33 cellular contexts compared by ENCODE assay signal in the genomic region with DNA sequence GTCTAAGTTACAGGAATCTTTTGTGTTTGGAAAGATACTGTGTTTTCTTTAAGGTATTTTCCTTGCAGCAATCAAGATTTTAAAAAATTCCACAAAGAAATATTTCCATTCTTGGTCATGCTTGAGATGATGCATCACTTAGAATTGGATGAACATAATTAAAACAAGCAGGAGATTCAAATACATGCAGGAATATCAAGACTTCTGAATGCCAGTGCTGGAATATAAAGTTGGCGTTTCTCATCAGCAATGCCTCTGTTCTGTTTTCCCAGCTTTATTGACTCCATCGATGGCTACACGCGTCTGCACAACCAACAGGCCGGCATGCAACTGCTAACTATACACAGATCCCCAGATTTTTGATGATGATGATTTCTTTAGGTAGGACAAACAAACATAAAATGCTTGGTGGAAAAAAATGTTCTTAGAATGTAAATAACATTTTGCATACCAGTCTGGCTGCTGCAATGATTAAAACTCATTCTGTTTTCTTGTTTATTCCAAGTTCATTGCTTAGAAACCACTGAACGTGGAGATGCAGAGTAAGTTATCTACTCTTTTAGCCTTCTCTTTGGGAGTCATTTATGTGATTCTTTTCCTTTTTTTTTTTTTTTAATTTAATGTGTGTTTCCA.
DNase-seq lines count a peak whose midpoint lies in the region; ATAC-seq, FAIRE-seq and TF ChIP-seq lines count a peak whose summit lies in the region.
"Had no signal": no experiment of that assay in that cellular context is flagged by ENCODE, and none has a peak within 500 bp of the region (broad histone marks: within the 10 kb centered on the region; RNA-seq: fewer than 3 reads in every experiment).

No MANE protein-coding gene starts in this region.

- no peaks in the 10 kb centered on the region for H3K27me3 ChIP-seq in astrocyte (ENCODE audit: insufficient read depth, low read length)
- H3K27me3 ChIP-seq: cardiac muscle cell, esophagus muscularis mucosa, upper lobe of right lung had no signal

- H3K4me1 ChIP-seq in astrocyte (ENCODE audit: insufficient read depth, low read length), result peaks cover 12% of the 10 kb centered on the region

- H3K9me3 Mint-ChIP-seq in astrocyte (ENCODE audit: unreplicated experiment), result no peaks in the 10 kb centered on the region
- H3K9me3 Mint-ChIP-seq: activated naive CD4-positive, alpha-beta T cell treated with anti-CD3 and anti-CD28 coated beads, Interleukin-2, amount 10 ng/mL, durations not matched to agents 7 days and 5 days; dendritic cell treated with granulocyte-macrophage colony-stimulating factor and Interleukin-4, amounts not matched to agents 40 ng/mL and 50 ng/mL, for 4 days had no signal

- peaks cover 10% of the 10 kb centered on the region for H3K27me3 Mint-ChIP-seq in astrocyte (ENCODE audit: low read depth, unreplicated experiment)
- H3K27me3 Mint-ChIP-seq: dendritic cell treated with granulocyte-macrophage colony-stimulating factor and Interleukin-4, amounts not matched to agents 40 ng/mL and 50 ng/mL, for 4 days had no signal

- H3K36me3 Mint-ChIP-seq in astrocyte (ENCODE audit: low read depth, unreplicated experiment), result no peaks in the 10 kb centered on the region
- H3K36me3 Mint-ChIP-seq: activated naive CD4-positive, alpha-beta T cell treated with anti-CD3 and anti-CD28 coated beads, Interleukin-2, amount 10 ng/mL, durations not matched to agents 7 days and 5 days; CD8-positive, alpha-beta memory T cell; naive B cell had no signal

- no peak overlapping the region for H2AFZ ChIP-seq in astrocyte (ENCODE audit: low read depth, low read length)

- no peak overlapping the region for H3K4me3 ChIP-seq in astrocyte (ENCODE audit: insufficient read depth, low read depth, low read length)
- H3K4me3 ChIP-seq: cardiac muscle cell, esophagus muscularis mucosa, skin epidermis, upper lobe of right lung had no signal

- peaks cover 5% of the 10 kb centered on the region for H3K4me1 Mint-ChIP-seq in astrocyte (ENCODE audit: low read depth, unreplicated experiment)
- H3K4me1 Mint-ChIP-seq: activated CD4-positive, alpha-beta memory T cell treated with anti-CD3 and anti-CD28 coated beads, Interleukin-2, amount 10 ng/mL, durations not matched to agents 7 days and 5 days; naive B cell had no signal

- H3K27ac ChIP-seq in astrocyte (ENCODE audit: low read depth, low read length), result peak overlapping the region; percentile 52
- H3K27ac ChIP-seq: cardiac muscle cell, esophagus muscularis mucosa, RWPE1 had no signal

- no peaks in the 10 kb centered on the region for H3K36me3 ChIP-seq in astrocyte (ENCODE audit: insufficient read depth, low read length)
- H3K36me3 ChIP-seq: cardiac muscle cell, esophagus muscularis mucosa, upper lobe of right lung had no signal

- H3K79me2 ChIP-seq in astrocyte (ENCODE audit: insufficient read depth, low read length), result no peaks in the 10 kb centered on the region

- no peak overlapping the region for H3K4me3 Mint-ChIP-seq in astrocyte (ENCODE audit: unreplicated experiment)
- H3K4me3 Mint-ChIP-seq: activated CD4-positive, alpha-beta memory T cell treated with anti-CD3 and anti-CD28 coated beads, Interleukin-2, amount 10 ng/mL, durations not matched to agents 7 days and 5 days; activated naive CD4-positive, alpha-beta T cell treated with anti-CD3 and anti-CD28 coated beads, Interleukin-2, amount 10 ng/mL, durations not matched to agents 7 days and 5 days; CD8-positive, alpha-beta memory T cell; dendritic cell treated with granulocyte-macrophage colony-stimulating factor and Interleukin-4, amounts not matched to agents 40 ng/mL and 50 ng/mL, for 4 days; mesothelial cell of epicardium; naive B cell; T-helper 17 cell had no signal

- no peak for ATAC-seq in GM19328 (IDR thresholded peaks at IDR 0.05; ENCODE audit: unreplicated experiment)
- ATAC-seq: T-helper 17 cell had no signal

- H3K4me2 ChIP-seq in astrocyte (ENCODE audit: low read length), result peak overlapping the region; percentile 47

- H4K20me1 ChIP-seq in astrocyte (ENCODE audit: insufficient read depth, low read length), result no peaks in the 10 kb centered on the region

- no peak for TF ChIP-seq CTCF in astrocyte (IDR thresholded peaks at IDR 0.05; ENCODE audit: insufficient read depth, low read depth, low read length)

- H3K27ac Mint-ChIP-seq in astrocyte (ENCODE audit: unreplicated experiment), result no peak overlapping the region
- H3K27ac Mint-ChIP-seq: activated CD4-positive, alpha-beta memory T cell treated with anti-CD3 and anti-CD28 coated beads, Interleukin-2, amount 10 ng/mL, durations not matched to agents 7 days and 5 days; activated naive CD4-positive, alpha-beta T cell treated with anti-CD3 and anti-CD28 coated beads, Interleukin-2, amount 10 ng/mL, durations not matched to agents 7 days and 5 days; CD8-positive, alpha-beta memory T cell; dendritic cell treated with granulocyte-macrophage colony-stimulating factor and Interleukin-4, amounts not matched to agents 40 ng/mL and 50 ng/mL, for 4 days; mesothelial cell of epicardium; naive B cell; T-helper 17 cell had no signal

- FAIRE-seq in astrocyte (lab: Jason Lieb, UNC), result peak; percentile 81
- FAIRE-seq: G401.6, keratinocyte had no signal

- no peak overlapping the region for H3K9ac ChIP-seq in astrocyte (ENCODE audit: low read length)

- DNase-seq in GM04503 (ENCODE audit: low read depth), result peak; percentile 50
- no peak for DNase-seq in astrocyte (ENCODE audit: low read depth)
- DNase-seq in hepatic stellate cell (ENCODE audit: low spot score), result peak; percentile 16
- DNase-seq in RPMI8226, result no peak
- no peak for DNase-seq in RKO (ENCODE audit: low spot score)
- DNase-seq in effector CD4-positive, alpha-beta T cell, result no peak
- DNase-seq: activated CD4-positive, alpha-beta memory T cell treated with anti-CD3 and anti-CD28 coated beads, Interleukin-2, amount 10 ng/mL, durations not matched to agents 7 days and 5 days; activated CD4-positive, CD25-positive, alpha-beta regulatory T cell treated with anti-CD3 and anti-CD28 coated beads, Interleukin-2, amount 50 U/mL, for 72 hours; activated CD8-positive, alpha-beta memory T cell treated with anti-CD3 and anti-CD28 coated beads, Interleukin-2, amount 50 U/mL, for 48 hours; activated naive CD4-positive, alpha-beta T cell treated with anti-CD3 and anti-CD28 coated beads, Interleukin-2, amount 10 ng/mL, durations not matched to agents 7 days and 5 days; CD8-positive, alpha-beta memory T cell; DMS 273 treated with DMSO at 0.1 percent for 48 hours; KG1; MM.1S; naive B cell; NCI-H2029; NCI-H2227 treated with DMSO at 0.1 percent for 48 hours; NCI-H69; occipital lobe; retina; stimulated activated CD4-positive, alpha-beta T cell treated with anti-CD3 and anti-CD28 coated beads, Interleukin-1b, Interleukin-23, amount 100 ng/mL, for 48 hours; stimulated activated CD8-positive, alpha-beta memory T cell treated with anti-CD3 and anti-CD28 coated beads, Interleukin-4, amount 100 ng/mL, for 48 hours; T-helper 17 cell; upper lobe of right lung had no signal

- H3K9me3 ChIP-seq in astrocyte (ENCODE audit: insufficient read depth, low read depth, low read length), result no peaks in the 10 kb centered on the region
- H3K9me3 ChIP-seq: upper lobe of right lung had no signal

Comparison
In these comparisons a context has a peak if more than half of its experiments do, and no peak if none do; other contexts are left out.
1. DNase-seq: peak in GM04503 (single experiment) and hepatic stellate cell (single experiment); none in astrocyte (single experiment), RPMI8226 (single experiment), RKO (single experiment) and effector CD4-positive, alpha-beta T cell (single experiment).